ENCODE assay signal across 27 cellular contexts in genomic region chr6:85291326-85291725, GRCh38.
"Had no signal": no experiment of that assay in that cellular context is flagged by ENCODE, and none has a peak within 500 bp of the region (broad histone marks: within the 10 kb centered on the region; RNA-seq: fewer than 3 reads in every experiment).

No MANE protein-coding gene starts in this region.

- H3K4me1 ChIP-seq: stomach, suprapubic skin, testis, thyroid gland, tibial nerve, transverse colon, upper lobe of left lung, upper lobe of right lung, uterus, vagina had no signal

- H3K36me3 ChIP-seq: stomach, suprapubic skin, thoracic aorta, thyroid gland, tibial artery, tibial nerve, transverse colon, upper lobe of left lung, upper lobe of right lung, uterus, vagina had no signal

- H3K4me3 ChIP-seq: stomach, suprapubic skin, testis, thoracic aorta, thyroid gland, tibial artery, tibial nerve, transverse colon, upper lobe of left lung, upper lobe of right lung, uterus, vagina had no signal

- DNase-seq: stimulated activated CD4-positive, alpha-beta T cell treated with anti-CD3 and anti-CD28 coated beads, Interleukin-2, amount 100 ng/mL, for 48 hours; stimulated activated CD4-positive, alpha-beta T cell treated with anti-CD3 and anti-CD28 coated beads, Interleukin-4, amount 100 ng/mL, for 1 hour; stimulated activated CD4-positive, alpha-beta T cell treated with anti-CD3 and anti-CD28 coated beads, Interleukin-4, amount 100 ng/mL, for 24 hours; stimulated activated CD4-positive, alpha-beta T cell treated with anti-CD3 and anti-CD28 coated beads, Interleukin-4, amount 100 ng/mL, for 4 hours; stimulated activated CD8-positive, alpha-beta memory T cell treated with anti-CD3 and anti-CD28 coated beads, Interleukin-4, amount 100 ng/mL, for 48 hours; stimulated activated naive B cell treated with anti-CD40 and anti-IgM and Interleukin-4, amounts not matched to agents 10 μg/mL and 1 μg/mL and 100 μg/mL, for 72 hours; stimulated activated naive CD4-positive, alpha-beta T cell; stimulated activated naive CD4-positive, alpha-beta T cell treated with Interleukin-2 at 50 U/mL for 16 hours; stimulated activated naive CD8-positive, alpha-beta T cell treated with anti-CD3 and anti-CD28 coated beads, Interleukin-15, amount 100 ng/mL, for 72 hours; stimulated activated naive CD8-positive, alpha-beta T cell treated with anti-CD3 and anti-CD28 coated beads, Interleukin-15, Interleukin-2, amounts not matched to agents 100 U/mL and 50 U/mL, for 24 hours; stomach; substantia nigra; testis; thyroid gland; tibial artery; transverse colon; trophoblast cell; upper lobe of left lung; upper lobe of right lung; uterus had no signal

- FAIRE-seq: urothelium cell line had no signal

- H3K9me3 ChIP-seq: suprapubic skin, testis, thoracic aorta, thyroid gland, tibial artery, tibial nerve, transverse colon, upper lobe of right lung, uterus, vagina had no signal

- H3K27me3 ChIP-seq: stomach, suprapubic skin, testis, thyroid gland, tibial artery, tibial nerve, transverse colon, upper lobe of left lung, upper lobe of right lung, uterus, vagina had no signal

- H3K27ac ChIP-seq: stomach, suprapubic skin, testis, thoracic aorta, thyroid gland, tibial artery, tibial nerve, transverse colon, upper lobe of left lung, upper lobe of right lung, uterus, vagina had no signal

- ATAC-seq: stimulated activated effector memory CD8-positive, alpha-beta T cell treated with anti-CD3 and anti-CD28 coated beads, Interleukin-12 subunit alpha, Interleukin-12 subunit beta, amount 100 ng/mL, for 72 hours; stimulated activated memory B cell treated with anti-CD40 and anti-IgM and Interleukin-4, amounts not matched to agents 10 μg/mL and 1 μg/mL and 100 μg/mL, for 72 hours; stimulated activated naive B cell treated with anti-CD40 and anti-IgM and Interleukin-4, amounts not matched to agents 10 μg/mL and 1 μg/mL and 100 μg/mL, for 72 hours; stimulated activated naive CD8-positive, alpha-beta T cell treated with anti-CD3 and anti-CD28 coated beads, Interleukin-15, amount 100 ng/mL, for 72 hours; stimulated activated naive CD8-positive, alpha-beta T cell treated with anti-CD3 and anti-CD28 coated beads, Interleukin-15, Interleukin-2, amounts not matched to agents 100 U/mL and 50 U/mL, for 24 hours; upper lobe of right lung had no signal
